In genomic region chr7:28354601-28355062, GRCh38 we compare ENCODE assay signal across 11 cellular contexts. TPM values are rescaled to one million over a fixed set of nuclear protein-coding genes. Genes with fewer than 3 reads are reported as not detected.
DNase-seq lines count a peak whose midpoint lies in the region; ATAC-seq, FAIRE-seq and TF ChIP-seq lines count a peak whose summit lies in the region.
"Had no signal": no experiment of that assay in that cellular context is flagged by ENCODE, and none has a peak within 500 bp of the region (broad histone marks: within the 10 kb centered on the region; RNA-seq: fewer than 3 reads in every experiment).

No MANE protein-coding gene starts in this region.

- peak overlapping the region; percentile 74 for H3K27ac Mint-ChIP-seq in MCF 10A (ENCODE audit: low read depth, unreplicated experiment)
- H3K27ac Mint-ChIP-seq: CD4-positive, CD25-positive, alpha-beta regulatory T cell had no signal

- H3K4me3 ChIP-seq in breast epithelium (no peak overlapping the region), fibroblast of mammary gland (ENCODE audit: control insufficient read depth, low read depth, low read length) (no peak overlapping the region), OCI-LY7 (ENCODE audit: low read depth, low read length, poor library complexity, severe bottlenecking) (no peak overlapping the region)
- H3K4me3 ChIP-seq: left ventricle myocardium inferior, SJSA1 had no signal

- H2AFZ ChIP-seq in OCI-LY7 (ENCODE audit: low read length) = no peak overlapping the region

- DNase-seq in MCF 10A (ENCODE audit: unreplicated experiment) (peak; percentile 99), breast epithelium (ENCODE audit: low spot score in 2 of 2) (no peak), RPMI7951 (ENCODE audit: low read depth) (peak; percentile 100), fibroblast of mammary gland (ENCODE audit: low read depth) (peak; percentile 100), urothelium cell line (ENCODE audit: low spot score) (peak; percentile 87), OCI-LY7 (ENCODE audit: low spot score) (no peak)
- DNase-seq in stimulated activated CD4-positive, alpha-beta T cell treated with anti-CD3 and anti-CD28 coated beads, Interleukin-1b, Interleukin-23, amount 100 ng/mL, for 48 hours = no peak
- DNase-seq: CD4-positive, CD25-positive, alpha-beta regulatory T cell; left ventricle myocardium inferior had no signal

- intact Hi-C loops in MCF 10A (cut with micrococcal nuclease) (loop anchor here (2.0 kb wide), 1 partner anchor 54 kb away; no protein-coding TSS in a partner anchor), breast epithelium (cut with DNase I; ENCODE audit: low total_unique reads) (no loop called here), OCI-LY7 (cut with micrococcal nuclease; ENCODE audit: unreplicated experiment) (no loop called here)

- H3K9me3 Mint-ChIP-seq in MCF 10A (ENCODE audit: unreplicated experiment) = no peaks in the 10 kb centered on the region

- BruUV-seq in MCF 10A (replicated peaks; lab: Mats Ljungman, UMichigan) (no TSS peak), OCI-LY7 (replicated peaks; lab: Mats Ljungman, UMichigan) (no TSS peak)

- no peak for TF ChIP-seq POLR2A in breast epithelium (IDR thresholded peaks at IDR 0.05)

- H3K79me2 ChIP-seq in OCI-LY7 (ENCODE audit: insufficient read depth, low read depth, low read length) = no peaks in the 10 kb centered on the region

- H3K27ac ChIP-seq in breast epithelium = no peak overlapping the region
- no peak overlapping the region for H3K27ac ChIP-seq in OCI-LY7 (ENCODE audit: low read depth, low read length, poor library complexity, severe bottlenecking)
- H3K27ac ChIP-seq: left ventricle myocardium inferior, SJSA1 had no signal

- peak; percentile 48 for FAIRE-seq in urothelium cell line (lab: Jason Lieb, UNC)

- H4K20me1 ChIP-seq in OCI-LY7 (ENCODE audit: insufficient read depth, low read length) = no peaks in the 10 kb centered on the region

- peaks cover 44% of the 10 kb centered on the region for H3K4me1 Mint-ChIP-seq in MCF 10A (ENCODE audit: insufficient read depth, unreplicated experiment)
- H3K4me1 Mint-ChIP-seq: CD4-positive, CD25-positive, alpha-beta regulatory T cell had no signal

- H3K36me3 Mint-ChIP-seq in MCF 10A (ENCODE audit: insufficient read depth, unreplicated experiment) = no peaks in the 10 kb centered on the region
- H3K36me3 Mint-ChIP-seq: CD4-positive, CD25-positive, alpha-beta regulatory T cell had no signal

- H3K9me2 ChIP-seq in OCI-LY7 (ENCODE audit: insufficient read depth, low read length) = no peaks in the 10 kb centered on the region

- POLR2A ChIA-PET in MCF 10A (lab: Yijun Ruan, JAX) (interaction anchor here (0.6 to 1.6 kb wide), 8 partner anchors 8 to 331 kb away, joined by 3 to 10 read pairs (median 4); no protein-coding TSS in a partner anchor), OCI-LY7 (lab: Charles Lee) (interaction anchor here (0.5 kb wide), 1 partner anchor 686 kb away, joined by 3 read pairs; no protein-coding TSS in a partner anchor)

- no peak for ATAC-seq in HG03457 (IDR thresholded peaks at IDR 0.05; ENCODE audit: unreplicated experiment)

- no peak overlapping the region for H3K4me2 ChIP-seq in OCI-LY7 (ENCODE audit: low read length)

- TF ChIP-seq CTCF in MCF 10A (IDR thresholded peaks at IDR 0.05; ENCODE audit: unreplicated experiment) = no peak
- no peak for TF ChIP-seq CTCF in breast epithelium (IDR thresholded peaks at IDR 0.05)
- no peak for TF ChIP-seq CTCF in fibroblast of mammary gland (conservative IDR thresholded peaks at IDR 0.05; ENCODE audit: control insufficient read depth, insufficient read depth, low read depth, low read length)
- no peak for TF ChIP-seq CTCF in OCI-LY7 (conservative IDR thresholded peaks at IDR 0.05; ENCODE audit: low read length)

- no peaks in the 10 kb centered on the region for H3K27me3 Mint-ChIP-seq in MCF 10A (ENCODE audit: insufficient read depth, unreplicated experiment)

- H3K4me3 Mint-ChIP-seq in MCF 10A (ENCODE audit: unreplicated experiment) = no peak overlapping the region
- H3K4me3 Mint-ChIP-seq: CD4-positive, CD25-positive, alpha-beta regulatory T cell had no signal

- H3K27me3 ChIP-seq in breast epithelium = no peaks in the 10 kb centered on the region

- CTCF ChIA-PET in MCF 10A (lab: Yijun Ruan, JAX) = interaction anchor here (0.7 to 2.0 kb wide), 3 partner anchors 26 to 500 kb away, joined by 3 to 9 read pairs (median 3); no protein-coding TSS in a partner anchor
- CTCF ChIA-PET in OCI-LY7 (lab: Charles Lee; ENCODE audit: unreplicated experiment) = no interaction called here

- H3K9me3 ChIP-seq in breast epithelium = no peaks in the 10 kb centered on the region
- H3K9me3 ChIP-seq in OCI-LY7 (ENCODE audit: low read length) = no peaks in the 10 kb centered on the region
- H3K9me3 ChIP-seq: left ventricle myocardium inferior, SJSA1 had no signal

- H3K36me3 ChIP-seq in breast epithelium (no peaks in the 10 kb centered on the region), OCI-LY7 (ENCODE audit: insufficient read depth, low read length) (no peaks in the 10 kb centered on the region)
- H3K36me3 ChIP-seq: left ventricle myocardium inferior, SJSA1 had no signal

- no peaks in the 10 kb centered on the region for H3K4me1 ChIP-seq in breast epithelium
- H3K4me1 ChIP-seq in OCI-LY7 (ENCODE audit: insufficient read depth, low read length, poor library complexity, severe bottlenecking) = no peaks in the 10 kb centered on the region

RNA-seq across cellular contexts. Expression of gene CREB5, which starts 57.7 kb away (rescaled TPM):
- total RNA-seq in MCF 10A (2022) (30.0 and 40.5 TPM in 2 replicates), breast epithelium (10 to 100 TPM; 17.3 to 19.7 (median 18.0) TPM), OCI-LY7 (2022) (10.4 and 13.3 TPM in 2 replicates)
- total RNA-seq in RPMI7951 (2014; rRNA removed; shearing (Covaris generic)) = 2.9 and 3.8 TPM in 2 replicates
- total RNA-seq in OCI-LY7 (2014; rRNA removed; shearing (Covaris generic)) = 2.0 and 5.6 TPM in 2 replicates

Comparison
In these comparisons a context has a peak if more than half of its experiments do, and no peak if none do; other contexts are left out.
1. DNase-seq: peak in MCF 10A (single experiment), RPMI7951 (single experiment), fibroblast of mammary gland (single experiment) and urothelium cell line (single experiment); none in breast epithelium (0 of 2), OCI-LY7 (single experiment) and stimulated activated CD4-positive, alpha-beta T cell treated with anti-CD3 and anti-CD28 coated beads, Interleukin-1b, Interleukin-23, amount 100 ng/mL, for 48 hours (single experiment).